9 cellular contexts compared by ENCODE assay signal in the genomic region with DNA sequence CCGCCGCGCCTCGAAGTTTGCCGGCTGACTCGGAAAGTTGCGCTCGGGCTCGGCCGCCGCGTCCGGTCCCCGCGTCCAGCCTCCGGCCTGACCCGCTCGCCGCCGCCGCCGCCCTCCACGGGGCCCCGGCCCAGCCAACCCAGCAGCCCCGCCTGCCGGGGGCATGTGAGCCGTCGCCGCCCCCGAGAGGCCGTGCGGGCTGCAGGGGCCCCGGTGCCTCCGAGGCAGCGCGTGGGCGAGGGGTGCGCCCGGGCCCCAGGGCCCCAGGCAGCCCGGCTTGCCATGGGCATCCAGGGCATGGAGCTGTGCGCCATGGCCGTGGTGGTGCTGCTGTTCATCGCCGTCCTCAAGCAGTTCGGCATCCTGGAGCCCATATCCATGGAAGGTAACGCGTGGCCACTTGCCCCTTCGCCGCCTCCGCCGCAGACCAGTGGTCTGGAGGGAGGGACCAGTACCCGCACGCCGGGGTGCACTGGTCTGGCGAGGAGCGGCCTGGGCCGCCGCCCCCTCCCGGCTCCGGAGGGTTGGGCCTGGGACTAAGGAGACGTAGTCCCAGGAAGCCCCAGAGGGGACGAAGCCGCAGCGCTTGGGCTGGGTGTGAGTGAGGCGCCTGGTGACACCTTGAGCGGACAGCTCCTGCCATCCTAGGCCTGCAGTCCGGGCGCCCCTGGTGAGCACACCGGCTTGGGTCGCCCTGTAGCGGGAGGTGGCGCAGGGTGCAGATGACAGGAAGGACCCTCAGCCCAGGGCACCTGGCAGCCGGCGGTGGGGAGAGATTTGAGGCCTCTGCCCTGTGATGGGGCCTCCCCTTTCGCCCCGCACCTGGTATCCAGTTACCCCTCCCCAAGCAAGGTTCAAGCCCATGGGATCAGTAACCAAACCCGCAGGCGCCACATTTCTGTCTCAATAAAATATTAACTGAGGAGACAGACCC. TPM values are rescaled to one million over a fixed set of nuclear protein-coding genes. Genes with fewer than 3 reads are reported as not detected.
DNase-seq lines count a peak whose midpoint lies in the region; ATAC-seq and TF ChIP-seq lines count a peak whose summit lies in the region.
"Had no signal": no experiment of that assay in that cellular context is flagged by ENCODE, and none has a peak within 500 bp of the region (broad histone marks: within the 10 kb centered on the region; RNA-seq: fewer than 3 reads in every experiment).

No MANE protein-coding gene starts in this region.

- no peak for TF ChIP-seq POLR2A in upper lobe of left lung (IDR thresholded peaks at IDR 0.05)

- TF ChIP-seq EP300 in upper lobe of left lung (IDR thresholded peaks at IDR 0.05) = no peak

- H3K36me3 ChIP-seq in lower lobe of right lung (no peaks in the 10 kb centered on the region), upper lobe of left lung (no peaks in the 10 kb centered on the region)
- H3K36me3 ChIP-seq: adrenal gland had no signal

- H3K27me3 ChIP-seq in lower lobe of right lung (ENCODE audit: low read depth) (peaks cover 44% of the 10 kb centered on the region), upper lobe of left lung (peaks cover 0 to 16% (median 8%) of the 10 kb centered on the region in 4 donors)
- H3K27me3 ChIP-seq: adrenal gland had no signal

- H3K9me3 ChIP-seq in lower lobe of right lung = no peaks in the 10 kb centered on the region
- no peaks in the 10 kb centered on the region for H3K9me3 ChIP-seq in upper lobe of left lung
- H3K9me3 ChIP-seq: adrenal gland had no signal

- 32 to 50% methylated on average over 21 to 40 of the region's 78 CpGs for WGBS in upper lobe of left lung, 2 donors

- H3K4me1 ChIP-seq in lower lobe of right lung (peaks cover 11% of the 10 kb centered on the region), upper lobe of left lung (peaks cover 12 to 22% (median 15%) of the 10 kb centered on the region in 4 donors)

- ATAC-seq in lower lobe of right lung (no peak), upper lobe of left lung (ENCODE audit: low FRiP score in 2 of 2) (no peak), HG03442 (IDR thresholded peaks at IDR 0.05; ENCODE audit: unreplicated experiment) (no peak), HG03095 (IDR thresholded peaks at IDR 0.05; ENCODE audit: unreplicated experiment) (no peak)

- H3K4me3 ChIP-seq in coronary artery (peak overlapping the region; percentile 97), lower lobe of right lung (peak overlapping the region; percentile 44), upper lobe of left lung (peak overlapping the region in 3 of 4 donors; percentile 63 to 76 (median 71))

- TF ChIP-seq CTCF in coronary artery (IDR thresholded peaks at IDR 0.05) (no peak), lower lobe of right lung (IDR thresholded peaks at IDR 0.05) (no peak), upper lobe of left lung (IDR thresholded peaks at IDR 0.05) (peak in 1 of 6 experiments; percentile 5)

- DNase-seq in activated T-cell treated with anti-CD3 and anti-CD28 coated beads for 48 hours (ENCODE audit: low read depth) (peak; percentile 11), activated T-cell treated with anti-CD3 and anti-CD28 coated beads for 4 hours (no peak), coronary artery (ENCODE audit: low spot score) (peak; percentile 75), lower lobe of right lung (no peak), upper lobe of left lung (peak; percentile 20 to 89), NCI-H1105 treated with DMSO at 0.1 percent for 48 hours (lab: John Stamatoyannopoulos, UW) (no peak)

- H3K27ac ChIP-seq in coronary artery (peak overlapping the region; percentile 27 to 91), lower lobe of right lung (no peak overlapping the region), upper lobe of left lung (no peak overlapping the region)

- intact Hi-C loops in lower lobe of right lung (cut with DNase I) = no loop called here

RNA-seq across cellular contexts. Expression of gene KCNIP3, which starts 49.9 kb away (rescaled TPM):
- total RNA-seq in lower lobe of right lung = 2.6 TPM
- total RNA-seq in upper lobe of left lung = 1 to 10 TPM; 1.0 to 5.9 (median 2.5) TPM

RNA-seq across cellular contexts. Expression of gene FAHD2A, which starts 55.5 kb away (rescaled TPM):
- total RNA-seq in lower lobe of right lung (19.4 TPM), upper lobe of left lung (10 to 100 TPM; 18.9 to 23.3 (median 22.2) TPM)

Comparison
In these comparisons a context has a peak if more than half of its experiments do, and no peak if none do; other contexts are left out.
1. DNase-seq: peak in activated T-cell treated with anti-CD3 and anti-CD28 coated beads for 48 hours (single experiment), coronary artery (single experiment) and upper lobe of left lung (2 of 2); none in activated T-cell treated with anti-CD3 and anti-CD28 coated beads for 4 hours (single experiment), lower lobe of right lung (single experiment) and NCI-H1105 treated with DMSO at 0.1 percent for 48 hours (single experiment).
2. H3K27ac ChIP-seq: peak in coronary artery (2 of 2); none in lower lobe of right lung (single experiment) and upper lobe of left lung (0 of 4).
3. H3K4me3 ChIP-seq: peak in every context shown above with its lines; median percentile 97 in coronary artery; 71 in upper lobe of left lung; 44 in lower lobe of right lung.